ENCODE assay signal across 21 cellular contexts in the genomic region with DNA sequence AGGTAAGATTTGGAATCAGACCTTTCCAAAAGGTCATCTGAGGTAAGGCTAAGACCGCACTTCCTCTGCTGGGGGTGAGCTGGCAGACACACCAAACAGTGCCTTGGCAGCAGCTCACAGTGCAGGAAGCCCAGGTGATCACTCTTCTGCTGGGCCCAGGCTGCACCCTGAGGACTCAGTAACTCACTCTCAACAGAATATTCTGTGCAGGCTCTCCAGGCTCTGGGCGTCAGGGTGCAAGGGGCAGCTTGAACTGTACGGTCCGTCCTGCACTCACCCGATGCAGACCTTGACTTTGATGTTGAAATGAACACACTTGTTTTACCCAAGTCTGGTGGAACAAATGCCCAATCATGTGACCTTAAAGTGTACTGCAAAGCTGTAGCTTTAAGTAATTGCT. TPM values are rescaled to one million over a fixed set of nuclear protein-coding genes. Genes with fewer than 3 reads are reported as not detected.
DNase-seq lines count a peak whose midpoint lies in the region; ATAC-seq, FAIRE-seq and TF ChIP-seq lines count a peak whose summit lies in the region.
"Had no signal": no experiment of that assay in that cellular context is flagged by ENCODE, and none has a peak within 500 bp of the region (broad histone marks: within the 10 kb centered on the region; RNA-seq: fewer than 3 reads in every experiment).

No MANE protein-coding gene starts in this region.

- TF ChIP-seq CTCF in 22Rv1 (IDR thresholded peaks at IDR 0.05) (no peak), LNCaP clone FGC (IDR thresholded peaks at IDR 0.05; ENCODE audit: control insufficient read depth, extremely low read depth, insufficient read depth) (no peak)

- ATAC-seq in left lobe of liver (peak; percentile 77), HG03378 (IDR thresholded peaks at IDR 0.05; ENCODE audit: unreplicated experiment) (no peak)
- ATAC-seq: K562; natural killer cell treated with Interleukin-12 subunit alpha and Interleukin-12 subunit beta and Interleukin-15 and Interleukin-18, amount 100 ng/mL, for 72 hours had no signal

- DNase-seq in LNCaP clone FGC (ENCODE audit: low read depth) (peak; percentile 60), caudate nucleus (lab: John Stamatoyannopoulos, UW) (peak in 1 of 61 donors; percentile 12), left lobe of liver (ENCODE audit: low spot score) (peak; percentile 94), MV-4-11 (lab: John Stamatoyannopoulos, UW) (no peak), GM19239 (ENCODE audit: insufficient read length, low spot score) (no peak), dermis blood vessel endothelial cell (no peak)
- DNase-seq: activated CD4-positive, alpha-beta memory T cell treated with anti-CD3 and anti-CD28 coated beads, Interleukin-2, amount 10 ng/mL, durations not matched to agents 7 days and 5 days; foreskin fibroblast; GDM1; NCI-H187; NCI-H345; NK-92 treated with Interleukin-12 subunit alpha and Interleukin-12 subunit beta, amount 100 ng/mL, for 24 hours; stimulated activated CD4-positive, alpha-beta T cell treated with anti-CD3 and anti-CD28 coated beads, Interleukin-2, amount 100 ng/mL, for 24 hours; stimulated activated naive B cell treated with anti-CD40 and anti-IgM and Interleukin-4, amounts not matched to agents 10 μg/mL and 1 μg/mL and 100 μg/mL, for 72 hours; T1000; transverse colon had no signal

- peak overlapping the region; percentile 0; the same call in 1 of the 2 replicates for H3K27ac ChIP-seq in 22Rv1
- peak overlapping the region; percentile 31 for H3K27ac ChIP-seq in caudate nucleus (ENCODE audit: low read depth, low read length)
- H3K27ac ChIP-seq: epithelial cell of prostate, transverse colon had no signal

- no peak overlapping the region for H3K4me3 ChIP-seq in LNCaP clone FGC (ENCODE audit: low read depth, low read length)
- H3K4me3 ChIP-seq: K562, transverse colon had no signal

- FAIRE-seq in GM19239 (lab: Jason Lieb, UNC) = no peak
- FAIRE-seq: K562 had no signal

RNA-seq across cellular contexts. Expression of a gene that starts 6.0 kb away (rescaled TPM):
- total RNA-seq in left lobe of liver (11.5 TPM), dermis blood vessel endothelial cell (5.5 and 8.0 TPM in 2 replicates)

RNA-seq across cellular contexts. Expression of a gene that starts 10.1 kb away (rescaled TPM):
- 17.2 TPM for total RNA-seq in left lobe of liver
- total RNA-seq in dermis blood vessel endothelial cell = 29.1 and 33.5 TPM in 2 replicates

RNA-seq across cellular contexts. Expression of a gene that starts 29.1 kb away (rescaled TPM):
- total RNA-seq in left lobe of liver = 232 TPM
- 6.0 and 8.8 TPM in 2 replicates for total RNA-seq in dermis blood vessel endothelial cell

RNA-seq across cellular contexts. Expression of a gene that starts 34.9 kb away (rescaled TPM):
- total RNA-seq in left lobe of liver (12.3 TPM), dermis blood vessel endothelial cell (6.2 and 7.0 TPM in 2 replicates)

Comparison
In these comparisons a context has a peak if more than half of its experiments do, and no peak if none do; other contexts are left out.
1. DNase-seq: peak in LNCaP clone FGC (single experiment) and left lobe of liver (single experiment); none in MV-4-11 (single experiment), GM19239 (single experiment) and dermis blood vessel endothelial cell (single experiment).
2. RNA of a gene that starts 29.1 kb away (total RNA-seq): 232 TPM in left lobe of liver (single experiment); 6.0 to 8.8 TPM in dermis blood vessel endothelial cell; every median in the first group is over 10 times any median in the second.